ENCODE assay signal across 8 cellular contexts in genomic region chr10:100828744-100829102, GRCh38.
DNase-seq lines count a peak whose midpoint lies in the region; ATAC-seq, FAIRE-seq and TF ChIP-seq lines count a peak whose summit lies in the region.

No MANE protein-coding gene starts in this region.

- no peaks in the 10 kb centered on the region for H3K36me3 ChIP-seq in PC-3 (ENCODE audit: low read depth, low read length)
- no peaks in the 10 kb centered on the region for H3K36me3 ChIP-seq in effector memory CD4-positive, alpha-beta T cell (ENCODE audit: control insufficient read depth, insufficient read depth, low read length)
- H3K36me3 ChIP-seq in pancreas: no peaks in the 10 kb centered on the region

- no peak for TF ChIP-seq CTCF in GM10266 (IDR thresholded peaks at IDR 0.05; ENCODE audit: control insufficient read depth, insufficient read depth, low read depth, missing control alignments)
- TF ChIP-seq CTCF in PC-3 (conservative IDR thresholded peaks at IDR 0.05; ENCODE audit: low read depth, low read length): no peak
- no peak for TF ChIP-seq CTCF in pancreas (IDR thresholded peaks at IDR 0.05)

- H3K79me2 ChIP-seq in PC-3 (ENCODE audit: low read length): no peaks in the 10 kb centered on the region

- H4K20me1 ChIP-seq in PC-3 (ENCODE audit: low read length): no peaks in the 10 kb centered on the region

- H3K4me2 ChIP-seq in PC-3 (ENCODE audit: low read length): peak overlapping the region; percentile 85

- H3K9me3 ChIP-seq in PC-3 (ENCODE audit: low read length) (no peaks in the 10 kb centered on the region), pancreas (no peaks in the 10 kb centered on the region)
- no peaks in the 10 kb centered on the region for H3K9me3 ChIP-seq in effector memory CD4-positive, alpha-beta T cell (ENCODE audit: control insufficient read depth, low read length)

- H3K27ac ChIP-seq in PC-3 (ENCODE audit: low read length): no peak overlapping the region
- H3K27ac ChIP-seq in effector memory CD4-positive, alpha-beta T cell (ENCODE audit: insufficient read depth, low read length, poor library complexity, severe bottlenecking): no peak overlapping the region
- no peak overlapping the region for H3K27ac ChIP-seq in pancreas

- H3K4me3 ChIP-seq in PC-3 (ENCODE audit: low read length) (peak overlapping the region; percentile 65), pancreas (peak overlapping the region in 2 of 4 donors; percentile 63 to 65)
- H3K4me3 ChIP-seq in effector memory CD4-positive, alpha-beta T cell (ENCODE audit: insufficient read depth, low read depth, low read length, poor library complexity, severe bottlenecking): peak overlapping the region; percentile 51

- peak overlapping the region; percentile 77; the same call in 1 of the 2 replicates for H2AFZ ChIP-seq in PC-3 (ENCODE audit: low read length)

- H3K27me3 ChIP-seq in PC-3 (ENCODE audit: low read length): peaks cover 42% of the 10 kb centered on the region
- peaks cover 63% of the 10 kb centered on the region for H3K27me3 ChIP-seq in effector memory CD4-positive, alpha-beta T cell (replicated peaks; ENCODE audit: control insufficient read depth, insufficient read depth, low read length, poor library complexity, severe bottlenecking)
- H3K27me3 ChIP-seq in pancreas: peaks cover 0 to 11% (median 0%) of the 10 kb centered on the region in 4 donors

- peak; percentile 37 for ATAC-seq in PC-3
- peak; percentile 41 to 67 (median 58) for ATAC-seq in pancreas
- no peak for ATAC-seq in GM18520 (IDR thresholded peaks at IDR 0.05; ENCODE audit: unreplicated experiment)

- CTCF ChIA-PET in PC-3 (lab: Charles Lee): no interaction called here

- POLR2A ChIA-PET in PC-3 (lab: Charles Lee; ENCODE audit: unreplicated experiment): no interaction called here

- no peaks in the 10 kb centered on the region for H3K9me2 ChIP-seq in PC-3 (replicated peaks; ENCODE audit: low read length)

- no TSS peak for BruUV-seq in PC-3 (replicated peaks; lab: Mats Ljungman, UMichigan)

- no peak overlapping the region for H3K9ac ChIP-seq in PC-3 (ENCODE audit: low read length)

- no peak for FAIRE-seq in pancreas (lab: Jason Lieb, UNC)

- intact Hi-C loops in PC-3 (cut with micrococcal nuclease) (no loop called here), pancreas (cut with DNase I) (no loop called here)

- peak; percentile 74 for DNase-seq in GM10266 (ENCODE audit: extremely low spot score)
- DNase-seq in PC-3: no peak
- DNase-seq in effector memory CD4-positive, alpha-beta T cell: no peak
- peak in 4 of 6 donors; percentile 26 to 66 (median 36) for DNase-seq in pancreas
- no peak for DNase-seq in NCI-H1436 treated with DMSO at 0.1 percent for 48 hours (lab: John Stamatoyannopoulos, UW)
- DNase-seq in NK-92 (lab: John Stamatoyannopoulos, UW; ENCODE audit: unreplicated experiment): no peak
- no peak for DNase-seq in NOMO-1 treated with DMSO at 0.1 percent for 48 hours (lab: John Stamatoyannopoulos, UW; ENCODE audit: unreplicated experiment)

- 2% methylated on average over 20 of the region's 20 CpGs for WGBS in pancreas, 2 donors

- H3F3A ChIP-seq in PC-3 (ENCODE audit: low read length, unreplicated experiment): no peaks in the 10 kb centered on the region

- H3K4me1 ChIP-seq in PC-3 (ENCODE audit: insufficient read depth, low read length) (peaks cover 8% of the 10 kb centered on the region), pancreas (peaks cover 0 to 5% (median 4%) of the 10 kb centered on the region in 3 donors)
- H3K4me1 ChIP-seq in effector memory CD4-positive, alpha-beta T cell (ENCODE audit: control insufficient read depth, insufficient read depth, low read length, poor library complexity, severe bottlenecking): peaks cover 34% of the 10 kb centered on the region

Comparison
In these comparisons a context has a peak if more than half of its experiments do, and no peak if none do; other contexts are left out.
1. DNase-seq: peak in GM10266 (single experiment) and pancreas (4 of 6); none in PC-3 (single experiment), effector memory CD4-positive, alpha-beta T cell (0 of 3), NCI-H1436 treated with DMSO at 0.1 percent for 48 hours (single experiment), NK-92 (single experiment) and NOMO-1 treated with DMSO at 0.1 percent for 48 hours (single experiment).